ENCODE assay signal across 22 cellular contexts in the genomic region with DNA sequence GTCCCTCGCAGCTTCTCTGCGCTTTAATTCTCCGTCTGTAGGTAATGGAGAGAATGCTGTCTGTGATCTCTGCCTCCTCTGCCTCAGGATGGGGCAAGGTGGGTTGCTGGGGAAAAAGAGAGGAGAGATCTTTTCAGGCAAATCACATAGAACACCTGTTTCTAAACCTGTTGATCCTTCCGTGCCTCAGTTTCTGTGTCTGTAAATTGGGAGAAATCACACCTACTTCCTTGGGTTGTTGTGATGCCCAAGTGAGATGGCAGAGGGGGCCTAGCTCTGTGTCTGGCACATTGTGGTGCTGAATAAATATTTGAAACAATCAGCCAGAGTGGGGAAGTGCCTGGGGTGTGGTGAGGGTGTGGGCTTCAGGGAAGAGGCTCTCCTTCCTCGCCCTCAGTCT. TPM values are rescaled to one million over a fixed set of nuclear protein-coding genes. Genes with fewer than 3 reads are reported as not detected.
A peak's percentile ranks its signal among the peaks of the same experiment; 100 is the strongest.
DNase-seq lines count a peak whose midpoint lies in the region; ATAC-seq, FAIRE-seq and TF ChIP-seq lines count a peak whose summit lies in the region.
"Had no signal": no experiment of that assay in that cellular context is flagged by ENCODE, and none has a peak within 500 bp of the region (broad histone marks: within the 10 kb centered on the region; RNA-seq: fewer than 3 reads in every experiment).

No MANE protein-coding gene starts in this region.

- H2AK5ac ChIP-seq in IMR-90 (ENCODE audit: low read depth, low read length): no peak overlapping the region
- no peak overlapping the region for H2AK5ac ChIP-seq in H1 (ENCODE audit: low read depth, low read length)

- TF ChIP-seq RAD21 in IMR-90 (IDR thresholded peaks at IDR 0.05; ENCODE audit: low read length) (no peak), H1 (IDR thresholded peaks at IDR 0.05 in 1 of 2, conservative IDR thresholded peaks at IDR 0.05 in 1 of 2; ENCODE audit: low read depth in 2 of 2, low read length in 2 of 2) (no peak)

- intact Hi-C loops in IMR-90 (cut with micrococcal nuclease): no loop called here
- intact Hi-C loops in spleen (cut with DNase I; ENCODE audit: low total_unique reads): no loop called here
- intact Hi-C loops in activated naive CD4-positive, alpha-beta T cell treated with anti-CD3 and anti-CD28 coated beads for 36 hours (cut with micrococcal nuclease): no loop called here

- H2BK5ac ChIP-seq in IMR-90 (ENCODE audit: low read depth, low read length, poor library complexity, severe bottlenecking) (no peak overlapping the region), H1 (ENCODE audit: low read depth, low read length) (no peak overlapping the region)

- H3K4me3 ChIP-seq in IMR-90 (ENCODE audit: insufficient read depth, low read depth, low read length) (no peak overlapping the region), H1 (ENCODE audit: extremely low read depth in 1 of 4, insufficient read depth in 2 of 4, low read depth in 3 of 4, low read length in 4 of 4) (no peak overlapping the region), spleen (no peak overlapping the region)
- H3K4me3 ChIP-seq: GM12878 had no signal

- no peak overlapping the region for H3K18ac ChIP-seq in IMR-90 (ENCODE audit: low read depth, low read length)
- H3K18ac ChIP-seq in H1 (ENCODE audit: extremely low read depth, low read length): no peak overlapping the region

- H4K5ac ChIP-seq in IMR-90 (ENCODE audit: low read depth, low read length) (no peak overlapping the region), H1 (ENCODE audit: insufficient read length, low read depth, low read length) (no peak overlapping the region)

- H3K9me3 ChIP-seq in IMR-90 (ENCODE audit: control insufficient read depth, insufficient read depth, low read length) (no peaks in the 10 kb centered on the region), H1 (ENCODE audit: insufficient read depth in 2 of 2, low read depth in 1 of 2, low read length in 1 of 2) (no peaks in the 10 kb centered on the region), spleen (no peaks in the 10 kb centered on the region)
- H3K9me3 ChIP-seq: BE2C had no signal

- FAIRE-seq in H1 (lab: Jason Lieb, UNC): no peak
- FAIRE-seq: GM12878 had no signal

- POLR2A ChIA-PET in IMR-90 (lab: Charles Lee; ENCODE audit: unreplicated experiment) (no interaction called here), H1 (lab: Charles Lee; ENCODE audit: partially characterized antibody) (no interaction called here)

- H3K79me2 ChIP-seq in H1 (ENCODE audit: control insufficient read depth in 1 of 2, insufficient read depth in 2 of 2, low read length in 2 of 2): no peaks in the 10 kb centered on the region

- no peaks in the 10 kb centered on the region for H3K4me1 Mint-ChIP-seq in activated naive CD4-positive, alpha-beta T cell treated with anti-CD3 and anti-CD28 coated beads for 36 hours (ENCODE audit: low read depth)
- H3K4me1 Mint-ChIP-seq: CD8-positive, alpha-beta memory T cell had no signal

- H3K79me1 ChIP-seq in IMR-90 (ENCODE audit: low read depth in 1 of 2, low read length in 2 of 2) (no peaks in the 10 kb centered on the region), H1 (ENCODE audit: low read depth, low read length) (no peaks in the 10 kb centered on the region)

- BruUV-seq in IMR-90 (replicated peaks; lab: Mats Ljungman, UMichigan): no TSS peak

- H3K9ac ChIP-seq in IMR-90 (ENCODE audit: low read depth, low read length) (no peak overlapping the region), H1 (replicated peaks in 1 of 4; ENCODE audit: extremely low read depth in 1 of 4, low read depth in 3 of 4, low read length in 3 of 4) (no peak overlapping the region)

- CTCF ChIA-PET in IMR-90 (lab: Yijun Ruan, JAX) (no interaction called here), H1 (lab: Charles Lee; ENCODE audit: partially characterized antibody) (interaction anchor here (1.2 to 59.5 kb wide), 7 partner anchors 8 to 76 kb away, joined by 3 to 2176 read pairs (median 268); a partner anchor contains a TSS)
- CTCF ChIA-PET in activated naive CD4-positive, alpha-beta T cell treated with anti-CD3 and anti-CD28 coated beads for 36 hours (lab: Charles Lee): interaction anchor here (0.5 to 13.9 kb wide), 2 partner anchors 51 to 545 kb away, joined by 3 to 364 read pairs; no protein-coding TSS in a partner anchor

- no peaks in the 10 kb centered on the region for H3K9me1 ChIP-seq in IMR-90 (ENCODE audit: insufficient read depth, low read length)

- no peaks in the 10 kb centered on the region for H3K9me3 Mint-ChIP-seq in activated naive CD4-positive, alpha-beta T cell treated with anti-CD3 and anti-CD28 coated beads for 36 hours
- H3K9me3 Mint-ChIP-seq: CD8-positive, alpha-beta memory T cell; H9 had no signal

- 0 out of 2 replicates have a peak overlapping the region, but pooled peaks have one; percentile 27 for H2BK12ac ChIP-seq in H1 (ENCODE audit: low read depth, low read length)

- no peak overlapping the region for H3K27ac Mint-ChIP-seq in activated naive CD4-positive, alpha-beta T cell treated with anti-CD3 and anti-CD28 coated beads for 36 hours
- H3K27ac Mint-ChIP-seq: H9 had no signal

- DNase-seq in IMR-90 (no peak), H1 (ENCODE audit: low read depth in 1 of 2, low spot score in 2 of 2) (no peak), spleen (no peak), cerebellum (ENCODE audit: low spot score) (no peak)
- no peak for DNase-seq in activated naive CD4-positive, alpha-beta T cell treated with anti-CD3 and anti-CD28 coated beads for 36 hours
- DNase-seq: ACHN; BE2C; C1 segment of cervical spinal cord; CD4-positive, CD25-positive, alpha-beta regulatory T cell; CD8-positive, alpha-beta memory T cell; COR-L47; DMS 273 treated with DMSO at 0.1 percent for 48 hours; DMS53; DND-41; EL; GOT3; H9 had no signal

- H3K56ac ChIP-seq in IMR-90 (ENCODE audit: extremely low read depth, insufficient read depth, low read length) (no peak overlapping the region), H1 (replicated peaks; ENCODE audit: insufficient read length, low read depth, low read length) (no peak overlapping the region)

- no peaks in the 10 kb centered on the region for H3K36me3 Mint-ChIP-seq in activated naive CD4-positive, alpha-beta T cell treated with anti-CD3 and anti-CD28 coated beads for 36 hours (ENCODE audit: low read depth)
- H3K36me3 Mint-ChIP-seq: CD4-positive, CD25-positive, alpha-beta regulatory T cell; CD8-positive, alpha-beta memory T cell had no signal

- H3K27me3 Mint-ChIP-seq in activated naive CD4-positive, alpha-beta T cell treated with anti-CD3 and anti-CD28 coated beads for 36 hours (ENCODE audit: low read depth): peaks cover 49% of the 10 kb centered on the region

- H2AFZ ChIP-seq in IMR-90 (replicated peaks; ENCODE audit: low read length, poor library complexity) (no peak overlapping the region), H1 (ENCODE audit: low read length) (no peak overlapping the region)

- H2AK9ac ChIP-seq in IMR-90 (replicated peaks; ENCODE audit: low read depth, low read length, poor library complexity): peak overlapping the region; percentile 5

- H4K20me1 ChIP-seq in IMR-90 (ENCODE audit: insufficient read depth, low read length): no peaks in the 10 kb centered on the region
- peaks cover 0 to 1% of the 10 kb centered on the region in 2 experiments for H4K20me1 ChIP-seq in H1 (replicated peaks in 1 of 2; ENCODE audit: control insufficient read depth in 1 of 2, insufficient read depth in 2 of 2, low read length in 2 of 2)

- H3K23me2 ChIP-seq in H1 (ENCODE audit: low read depth, low read length): peaks cover 2% of the 10 kb centered on the region; the same call in 1 of the 2 replicates

- no peak overlapping the region for H3K4me3 Mint-ChIP-seq in activated naive CD4-positive, alpha-beta T cell treated with anti-CD3 and anti-CD28 coated beads for 36 hours
- H3K4me3 Mint-ChIP-seq: CD4-positive, CD25-positive, alpha-beta regulatory T cell; CD8-positive, alpha-beta memory T cell; H9 had no signal

- no peak overlapping the region for H3K4me2 ChIP-seq in IMR-90 (ENCODE audit: low read depth, low read length)
- no peak overlapping the region for H3K4me2 ChIP-seq in H1 (ENCODE audit: insufficient read depth in 1 of 2, low read depth in 2 of 2, low read length in 2 of 2)

- no peak for TF ChIP-seq CTCF in 22Rv1 (IDR thresholded peaks at IDR 0.05)
- no peak for TF ChIP-seq CTCF in IMR-90 (conservative IDR thresholded peaks at IDR 0.05; ENCODE audit: low read depth, low read length)
- no peak for TF ChIP-seq CTCF in H1 (IDR thresholded peaks at IDR 0.05; ENCODE audit: control extremely low read depth in 1 of 3, insufficient read depth in 1 of 3, low read depth in 1 of 3, low read length in 3 of 3)
- TF ChIP-seq CTCF in spleen (IDR thresholded peaks at IDR 0.05 in 8 of 11, conservative IDR thresholded peaks at IDR 0.05 in 3 of 11): no peak

- H3K36me3 ChIP-seq in IMR-90 (ENCODE audit: control insufficient read depth, insufficient read depth, low read length) (no peaks in the 10 kb centered on the region), H1 (ENCODE audit: control insufficient read depth in 2 of 4, insufficient read depth in 4 of 4, low read length in 3 of 4) (no peaks in the 10 kb centered on the region), spleen (no peaks in the 10 kb centered on the region)
- H3K36me3 ChIP-seq: BE2C had no signal

- H3K27me3 ChIP-seq in IMR-90 (ENCODE audit: control insufficient read depth, insufficient read depth, low read length) (peaks cover 80% of the 10 kb centered on the region), H1 (replicated peaks in 1 of 4; ENCODE audit: control insufficient read depth in 3 of 4, extremely low read depth in 1 of 4, insufficient read depth in 3 of 4, low read length in 3 of 4) (peaks cover 0 to 11% (median under 1%) of the 10 kb centered on the region in 4 experiments; a peak in 3 of 7 replicates), spleen (replicated peaks in 1 of 7) (peaks cover 0 to 95% (median 20%) of the 10 kb centered on the region in 7 donors)
- H3K27me3 ChIP-seq: BE2C had no signal

- H3K23ac ChIP-seq in IMR-90 (ENCODE audit: low read depth, low read length) (no peak overlapping the region), H1 (ENCODE audit: insufficient read length) (no peak overlapping the region)

- H3K4me1 ChIP-seq in IMR-90 (ENCODE audit: control insufficient read depth, insufficient read depth, low read length) (0 out of 2 replicates have a peak, but pooled peaks cover 2% of the 10 kb centered on the region), H1 (replicated peaks in 1 of 4; ENCODE audit: control insufficient read depth in 3 of 4, insufficient read depth in 4 of 4, low read length in 3 of 4) (peaks cover 2 to 15% (median 7%) of the 10 kb centered on the region in 4 experiments; a peak in 3 of 7 replicates), spleen (peaks cover 0 to 32% (median 17%) of the 10 kb centered on the region in 6 donors)

- H4K8ac ChIP-seq in IMR-90 (ENCODE audit: low read depth in 2 of 2, low read length in 2 of 2) (no peak overlapping the region), H1 (ENCODE audit: extremely low read depth, insufficient read depth, low read length) (no peak overlapping the region; the same call in 1 of the 2 replicates)

- in situ Hi-C loops in IMR-90 (cut with MboI; ENCODE audit: low sequenced_read_pairs): no loop called here

- no peak overlapping the region for H3K4ac ChIP-seq in IMR-90 (ENCODE audit: low read depth, low read length)
- H3K4ac ChIP-seq in H1 (replicated peaks; ENCODE audit: insufficient read length, low read depth, low read length): no peak overlapping the region

- H4K91ac ChIP-seq in IMR-90 (ENCODE audit: insufficient read depth, low read depth, low read length): no peak overlapping the region
- no peak overlapping the region for H4K91ac ChIP-seq in H1 (replicated peaks; ENCODE audit: insufficient read length, low read length)

- TF ChIP-seq EP300 in H1 (IDR thresholded peaks at IDR 0.05; ENCODE audit: borderline replicate concordance in 1 of 2, low read depth in 2 of 2, low read length in 2 of 2): no peak

- H2BK120ac ChIP-seq in IMR-90 (ENCODE audit: low read depth, low read length) (no peak overlapping the region), H1 (replicated peaks; ENCODE audit: low read depth, low read length) (no peak overlapping the region)

- dilution Hi-C loops in IMR-90 (cut with HindIII; ENCODE audit: low sequenced_read_pairs, unreplicated experiment): no loop called here

- H2BK20ac ChIP-seq in IMR-90 (ENCODE audit: low read depth, low read length) (no peak overlapping the region), H1 (ENCODE audit: low read length) (no peak overlapping the region)

- no peak overlapping the region for H2BK15ac ChIP-seq in IMR-90 (ENCODE audit: low read depth, low read length)
- no peak overlapping the region for H2BK15ac ChIP-seq in H1 (ENCODE audit: low read length)

- ATAC-seq in IMR-90 (ENCODE audit: low read depth) (no peak), GM18868 (IDR thresholded peaks at IDR 0.05; ENCODE audit: unreplicated experiment) (no peak)
- ATAC-seq: GM12878 had no signal

- 0 out of 2 replicates have a peak overlapping the region, but pooled peaks have one; percentile 91 for H3K27ac ChIP-seq in 22Rv1
- H3K27ac ChIP-seq in IMR-90 (ENCODE audit: insufficient read depth, low read length): no peak overlapping the region
- H3K27ac ChIP-seq in H1 (ENCODE audit: low read depth, low read length): no peak overlapping the region
- H3K27ac ChIP-seq in spleen: peak overlapping the region in 6 of 8 donors; percentile 39 to 82 (median 71)

- TF ChIP-seq POLR2A in IMR-90 (IDR thresholded peaks at IDR 0.05; ENCODE audit: low read depth, low read length): no peak
- TF ChIP-seq POLR2A in H1 (IDR thresholded peaks at IDR 0.05; ENCODE audit: control extremely low read depth in 1 of 2, low read depth in 2 of 2, low read length in 2 of 2): no peak
- TF ChIP-seq POLR2A in spleen (IDR thresholded peaks at IDR 0.05): no peak

- no CpG with 5 or more reads among the region's 5 CpGs for WGBS in IMR-90 (ENCODE audit: extremely low coverage in 2 of 2, insufficient read length in 1 of 2), 2 experiments
- WGBS in H1 (ENCODE audit: extremely low coverage in 1 of 2, insufficient coverage in 1 of 2, insufficient read length in 1 of 2, insufficient replicate concordance in 2 of 2, low coverage in 1 of 2, low lambda C conversion rate in 2 of 2, missing lambda C conversion rate in 1 of 2), 2 experiments: 85% methylated on average over 5 of the region's 5 CpGs; no CpG with 5 or more reads in 1 of the 2 experiments
- WGBS in spleen, 5 donors: 87 to 93% (median 90%) methylated on average over 5 of the region's 5 CpGs

- no peak overlapping the region for H3K14ac ChIP-seq in IMR-90 (replicated peaks; ENCODE audit: low read depth, low read length)
- no peak overlapping the region for H3K14ac ChIP-seq in H1 (ENCODE audit: insufficient read length)

RNA-seq across cellular contexts. Expression of a gene that starts 28.8 kb away (rescaled TPM):
- total RNA-seq in IMR-90 (2012; rRNA removed) (8.1 and 9.1 TPM in 2 replicates), spleen (10 to 100 TPM; 15.1 to 67.3 (median 57.3) TPM), cerebellum (1.3 TPM)
- polyA plus RNA-seq in IMR-90 (2012; rRNA removed) (18.6 and 18.7 TPM in 2 replicates), H1 (2011; rRNA removed) (0.65 and 1.1 TPM in 2 replicates), spleen (10 to 100 TPM; 11.6 to 32.5 (median 15.5) TPM)
- 19.1 and 20.1 TPM in 2 replicates for polyA plus RNA-seq in IMR-90 (2012; cell fraction: cytosol; rRNA removed)
- 20.7 and 36.8 TPM in 2 replicates for polyA plus RNA-seq in IMR-90 (2012; cell fraction: nucleus; rRNA removed; ENCODE audit: low replicate concordance)
- total RNA-seq in H1 (2021; fragmentation: NEBNext Ultra II Directional; extraction: Animal tissue kit (Norgen Biotek cat#: 25700)): 0.84 and 1.9 TPM in 2 replicates
- polyA plus RNA-seq in H1 (2011; cell fraction: cytosol; rRNA removed): 0.97 TPM
- 2.2 TPM for polyA plus RNA-seq in H1 (2011; cell fraction: nucleus; rRNA removed)
- polyA plus RNA-seq in H1 (2012, experiment 1 of 2): 0.84 to 1.2 TPM (median 1.1 TPM) in 4 replicates
- 0.28 TPM for polyA plus RNA-seq in H1 (2012, experiment 2 of 2)
- 1.0 TPM for polyA plus RNA-seq in H1 (2013, experiment 1 of 2)
- polyA plus RNA-seq in H1 (2013, experiment 2 of 2): 1.1 TPM
- polyA minus RNA-seq in H1 (2011; rRNA and poly(A)+ RNA removed): 0.76 and 1.0 TPM in 2 replicates
- 0.81 TPM for polyA minus RNA-seq in H1 (2011; cell fraction: cytosol; rRNA and poly(A)+ RNA removed)
- polyA minus RNA-seq in H1 (2011; cell fraction: nucleus; rRNA and poly(A)+ RNA removed): 3.6 TPM
- under 1 TPM; 0.52 to 0.62 TPM for total RNA-seq in activated naive CD4-positive, alpha-beta T cell treated with anti-CD3 and anti-CD28 coated beads for 36 hours
- total RNA-seq: CD4-positive, CD25-positive, alpha-beta regulatory T cell had no signal
- polyA plus RNA-seq: CD8-positive, alpha-beta memory T cell had no signal

RNA-seq across cellular contexts. Expression of a gene that starts 40.5 kb away (rescaled TPM):
- total RNA-seq in IMR-90 (2012; rRNA removed) (not detected in 2 replicates), spleen (10 to 100 TPM; 21.0 to 91.5 (median 35.0) TPM), cerebellum (not detected)
- polyA plus RNA-seq in IMR-90 (2012; rRNA removed) (not detected in 2 replicates), H1 (2011; rRNA removed) (not detected in 2 replicates), spleen (10 to 100 TPM in 1 of 3 donors, 1 to 10 TPM in 2; 5.7 to 11.7 (median 7.5) TPM)
- polyA plus RNA-seq in IMR-90 (2012; cell fraction: cytosol; rRNA removed): not detected in 2 replicates
- not detected in 2 replicates for polyA plus RNA-seq in IMR-90 (2012; cell fraction: nucleus; rRNA removed; ENCODE audit: low replicate concordance)
- total RNA-seq in H1 (2021; fragmentation: NEBNext Ultra II Directional; extraction: Animal tissue kit (Norgen Biotek cat#: 25700)): not detected in 2 replicates
- not detected for polyA plus RNA-seq in H1 (2011; cell fraction: cytosol; rRNA removed)
- polyA plus RNA-seq in H1 (2011; cell fraction: nucleus; rRNA removed): not detected
- not detected in 4 replicates for polyA plus RNA-seq in H1 (2012, experiment 1 of 2)
- not detected for polyA plus RNA-seq in H1 (2012, experiment 2 of 2)
- not detected for polyA plus RNA-seq in H1 (2013, experiment 1 of 2)
- not detected for polyA plus RNA-seq in H1 (2013, experiment 2 of 2)
- not detected in 2 replicates for polyA minus RNA-seq in H1 (2011; rRNA and poly(A)+ RNA removed)
- polyA minus RNA-seq in H1 (2011; cell fraction: cytosol; rRNA and poly(A)+ RNA removed): not detected
- not detected for polyA minus RNA-seq in H1 (2011; cell fraction: nucleus; rRNA and poly(A)+ RNA removed)
- not detected for total RNA-seq in activated naive CD4-positive, alpha-beta T cell treated with anti-CD3 and anti-CD28 coated beads for 36 hours
- total RNA-seq: A172; CD4-positive, CD25-positive, alpha-beta regulatory T cell; CD8-positive, alpha-beta memory T cell; GM12878; H9; HT-29 had no signal
- polyA plus RNA-seq: CD4-positive, CD25-positive, alpha-beta regulatory T cell; CD8-positive, alpha-beta memory T cell; GM12878 had no signal

RNA-seq across cellular contexts. Expression of a gene that starts 59.6 kb away (rescaled TPM):
- total RNA-seq in IMR-90 (2012; rRNA removed) (53.3 and 64.7 TPM in 2 replicates), spleen (10 to 100 TPM; 35.6 to 70.0 (median 44.3) TPM), cerebellum (47.7 TPM)
- polyA plus RNA-seq in IMR-90 (2012; rRNA removed) (67.6 and 77.2 TPM in 2 replicates), H1 (2011; rRNA removed) (2.6 and 3.0 TPM in 2 replicates), spleen (10 to 100 TPM in 2 of 3 donors, 1 to 10 TPM in 1; 7.9 to 16.6 (median 10.8) TPM)
- polyA plus RNA-seq in IMR-90 (2012; cell fraction: cytosol; rRNA removed): 36.7 and 46.7 TPM in 2 replicates
- 417 and 427 TPM in 2 replicates for polyA plus RNA-seq in IMR-90 (2012; cell fraction: nucleus; rRNA removed; ENCODE audit: low replicate concordance)
- 2.8 and 3.1 TPM in 2 replicates for total RNA-seq in H1 (2021; fragmentation: NEBNext Ultra II Directional; extraction: Animal tissue kit (Norgen Biotek cat#: 25700))
- 4.4 TPM for polyA plus RNA-seq in H1 (2011; cell fraction: cytosol; rRNA removed)
- 7.8 TPM for polyA plus RNA-seq in H1 (2011; cell fraction: nucleus; rRNA removed)
- 1.7 to 2.2 TPM (median 2.0 TPM) in 4 replicates for polyA plus RNA-seq in H1 (2012, experiment 1 of 2)
- 1.5 TPM for polyA plus RNA-seq in H1 (2012, experiment 2 of 2)
- 2.6 TPM for polyA plus RNA-seq in H1 (2013, experiment 1 of 2)
- 2.5 TPM for polyA plus RNA-seq in H1 (2013, experiment 2 of 2)
- polyA minus RNA-seq in H1 (2011; rRNA and poly(A)+ RNA removed): 7.1 and 7.3 TPM in 2 replicates
- polyA minus RNA-seq in H1 (2011; cell fraction: cytosol; rRNA and poly(A)+ RNA removed): 0.88 TPM
- polyA minus RNA-seq in H1 (2011; cell fraction: nucleus; rRNA and poly(A)+ RNA removed): 4.6 TPM
- 10 to 100 TPM; 15.7 to 17.1 TPM for total RNA-seq in activated naive CD4-positive, alpha-beta T cell treated with anti-CD3 and anti-CD28 coated beads for 36 hours

RNA-seq across cellular contexts. Expression of a gene that starts 59.7 kb away (rescaled TPM):
- total RNA-seq in IMR-90 (2012; rRNA removed) (0.83 and 0.90 TPM in 2 replicates), spleen (1 to 10 TPM in 5 of 7 donors, under 1 TPM in 2; 0.42 to 2.3 (median 1.6) TPM), cerebellum (5.9 TPM)
- polyA plus RNA-seq in IMR-90 (2012; rRNA removed) (1.5 and 1.8 TPM in 2 replicates), H1 (2011; rRNA removed) (1.6 and 1.7 TPM in 2 replicates), spleen (under 1 TPM; 0.17 to 0.77 (median 0.30) TPM)
- polyA plus RNA-seq in IMR-90 (2012; cell fraction: cytosol; rRNA removed): 0.97 and 2.0 TPM in 2 replicates
- polyA plus RNA-seq in IMR-90 (2012; cell fraction: nucleus; rRNA removed; ENCODE audit: low replicate concordance): 6.5 and 8.7 TPM in 2 replicates
- total RNA-seq in H1 (2021; fragmentation: NEBNext Ultra II Directional; extraction: Animal tissue kit (Norgen Biotek cat#: 25700)): 0.88 and 1.1 TPM in 2 replicates
- polyA plus RNA-seq in H1 (2011; cell fraction: cytosol; rRNA removed): 2.2 TPM
- 7.2 TPM for polyA plus RNA-seq in H1 (2011; cell fraction: nucleus; rRNA removed)
- 1.2 to 2.1 TPM (median 1.6 TPM) in 4 replicates for polyA plus RNA-seq in H1 (2012, experiment 1 of 2)
- polyA plus RNA-seq in H1 (2012, experiment 2 of 2): 1.0 TPM
- 0.97 TPM for polyA plus RNA-seq in H1 (2013, experiment 1 of 2)
- 0.72 TPM for polyA plus RNA-seq in H1 (2013, experiment 2 of 2)
- polyA minus RNA-seq in H1 (2011; rRNA and poly(A)+ RNA removed): 0.85 and 1.5 TPM in 2 replicates
- 2.6 TPM for polyA minus RNA-seq in H1 (2011; cell fraction: cytosol; rRNA and poly(A)+ RNA removed)
- 3.9 TPM for polyA minus RNA-seq in H1 (2011; cell fraction: nucleus; rRNA and poly(A)+ RNA removed)
- total RNA-seq in activated naive CD4-positive, alpha-beta T cell treated with anti-CD3 and anti-CD28 coated beads for 36 hours: under 1 TPM; 0.37 to 0.62 TPM
- total RNA-seq: GM12878 had no signal

Comparison
In these comparisons a context has a peak if more than half of its experiments do, and no peak if none do; other contexts are left out.
1. H3K27ac ChIP-seq: peak in 22Rv1 (single experiment) and spleen (6 of 8); none in IMR-90 (single experiment) and H1 (single experiment).
2. RNA of a gene that starts 40.5 kb away (total RNA-seq): 21.0 to 91.5 TPM in spleen; not detected in IMR-90, not detected in H1, not detected in cerebellum (single experiment) and not detected in activated naive CD4-positive, alpha-beta T cell treated with anti-CD3 and anti-CD28 coated beads for 36 hours; every median in the first group is over 10 times any median in the second.